In the genomic region with DNA sequence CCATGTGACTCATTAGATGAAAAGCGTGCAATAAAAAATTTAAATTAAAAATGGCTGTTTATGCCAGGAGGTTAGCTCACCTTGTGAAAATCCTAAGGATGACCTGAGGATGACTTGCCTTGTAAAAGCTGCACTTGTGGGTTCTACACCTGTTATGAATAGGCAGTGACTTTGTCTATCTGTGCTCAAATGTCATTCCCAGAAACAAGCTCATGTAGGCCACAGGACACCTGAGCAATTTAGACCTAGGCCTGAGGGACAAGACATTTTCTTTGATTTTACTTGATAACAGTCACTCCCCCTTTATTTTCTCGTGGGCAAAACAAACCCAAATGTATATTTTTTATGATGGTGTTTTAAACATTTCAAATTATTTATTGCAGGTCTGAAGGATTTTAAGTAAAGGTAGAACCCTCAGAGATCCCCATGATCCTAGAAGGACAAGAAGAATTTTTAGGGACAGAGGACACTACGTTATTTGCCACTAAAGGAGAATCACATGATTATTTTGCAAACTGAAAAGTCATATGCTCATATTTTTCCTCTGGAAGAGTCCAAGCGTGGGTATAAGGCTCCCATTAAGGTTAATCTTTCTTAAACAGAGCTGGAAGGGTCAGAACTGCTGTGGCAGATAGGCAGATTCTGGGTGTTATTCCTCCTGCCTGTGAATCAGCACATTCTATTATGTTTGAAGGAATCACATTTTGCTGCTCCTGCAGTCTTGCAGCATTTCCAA, we compare ENCODE assay signal across 1 cellular context.
A peak's percentile ranks its signal among the peaks of the same experiment; 100 is the strongest.
TF ChIP-seq lines count a peak whose summit lies in the region.

No MANE protein-coding gene starts in this region.

TF ChIP-seq in K562, 482 proteins besides CTCF, POLR2A, EP300 and RAD21 (continued from another document and continues in another):
- TF ChIP-seq CUX1 (CRISPR knock-in tag; IDR thresholded peaks at IDR 0.05) (no peak), HINFP (tag; conservative IDR thresholded peaks at IDR 0.05; ENCODE audit: low read depth) (0 out of 2 replicates have a peak, but pooled peaks have one; percentile 33), STAT6 (CRISPR knock-in tag; IDR thresholded peaks at IDR 0.05) (no peak), EZH2 (IDR thresholded peaks at IDR 0.05; ENCODE audit: borderline replicate concordance, low read depth, low read length) (no peak), RBBP5 (IDR thresholded peaks at IDR 0.05; ENCODE audit: borderline replicate concordance, insufficient read depth, low read length, poor library complexity, severe bottlenecking) (peak; percentile 81), SREBF1 (IDR thresholded peaks at IDR 0.05; ENCODE audit: borderline replicate concordance, low read depth, low read length) (no peak), CC2D1A (IDR thresholded peaks at IDR 0.05) (peak; percentile 93; the same call in 1 of the 2 replicates), ZNF282 (CRISPR knock-in tag; IDR thresholded peaks at IDR 0.05) (no peak), ZNF274 (IDR thresholded peaks at IDR 0.05; ENCODE audit: borderline replicate concordance, low read depth, low read length) (no peak), PHF20 (IDR thresholded peaks at IDR 0.05; ENCODE audit: partially characterized antibody) (no peak), NR2F6 (CRISPR knock-in tag; IDR thresholded peaks at IDR 0.05) (no peak), ZNF174 (CRISPR knock-in tag; IDR thresholded peaks at IDR 0.05) (no peak), TAF7 (tag; IDR thresholded peaks at IDR 0.05) (no peak), MEF2D (tag; conservative IDR thresholded peaks at IDR 0.05; ENCODE audit: low read depth) (no peak), ZNF436 (CRISPR knock-in tag; IDR thresholded peaks at IDR 0.05) (no peak), HSF4 (CRISPR knock-in tag; IDR thresholded peaks at IDR 0.05; ENCODE audit: borderline replicate concordance) (no peak; the same call in 1 of the 2 replicates), NONO (IDR thresholded peaks at IDR 0.05; ENCODE audit: low read depth in 2 of 2, low read length in 1 of 2) (0 out of 4 replicates have a peak, but pooled peaks of 1 of the 2 experiments have one; percentile 13), FOXP1 (CRISPR knock-in tag; IDR thresholded peaks at IDR 0.05) (no peak), ARID4B (CRISPR knock-in tag; IDR thresholded peaks at IDR 0.05) (no peak)
- TF ChIP-seq, protein P1, sequence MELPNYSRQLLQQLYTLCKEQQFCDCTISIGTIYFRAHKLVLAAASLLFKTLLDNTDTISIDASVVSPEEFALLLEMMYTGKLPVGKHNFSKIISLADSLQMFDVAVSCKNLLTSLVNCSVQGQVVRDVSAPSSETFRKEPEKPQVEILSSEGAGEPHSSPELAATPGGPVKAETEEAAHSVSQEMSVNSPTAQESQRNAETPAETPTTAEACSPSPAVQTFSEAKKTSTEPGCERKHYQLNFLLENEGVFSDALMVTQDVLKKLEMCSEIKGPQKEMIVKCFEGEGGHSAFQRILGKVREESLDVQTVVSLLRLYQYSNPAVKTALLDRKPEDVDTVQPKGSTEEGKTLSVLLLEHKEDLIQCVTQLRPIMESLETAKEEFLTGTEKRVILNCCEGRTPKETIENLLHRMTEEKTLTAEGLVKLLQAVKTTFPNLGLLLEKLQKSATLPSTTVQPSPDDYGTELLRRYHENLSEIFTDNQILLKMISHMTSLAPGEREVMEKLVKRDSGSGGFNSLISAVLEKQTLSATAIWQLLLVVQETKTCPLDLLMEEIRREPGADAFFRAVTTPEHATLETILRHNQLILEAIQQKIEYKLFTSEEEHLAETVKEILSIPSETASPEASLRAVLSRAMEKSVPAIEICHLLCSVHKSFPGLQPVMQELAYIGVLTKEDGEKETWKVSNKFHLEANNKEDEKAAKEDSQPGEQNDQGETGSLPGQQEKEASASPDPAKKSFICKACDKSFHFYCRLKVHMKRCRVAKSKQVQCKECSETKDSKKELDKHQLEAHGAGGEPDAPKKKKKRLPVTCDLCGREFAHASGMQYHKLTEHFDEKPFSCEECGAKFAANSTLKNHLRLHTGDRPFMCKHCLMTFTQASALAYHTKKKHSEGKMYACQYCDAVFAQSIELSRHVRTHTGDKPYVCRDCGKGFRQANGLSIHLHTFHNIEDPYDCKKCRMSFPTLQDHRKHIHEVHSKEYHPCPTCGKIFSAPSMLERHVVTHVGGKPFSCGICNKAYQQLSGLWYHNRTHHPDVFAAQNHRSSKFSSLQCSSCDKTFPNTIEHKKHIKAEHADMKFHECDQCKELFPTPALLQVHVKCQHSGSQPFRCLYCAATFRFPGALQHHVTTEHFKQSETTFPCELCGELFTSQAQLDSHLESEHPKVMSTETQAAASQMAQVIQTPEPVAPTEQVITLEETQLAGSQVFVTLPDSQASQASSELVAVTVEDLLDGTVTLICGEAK (IDR thresholded peaks at IDR 0.05), result no peak
- TF ChIP-seq, protein P1 (CRISPR knock-in tag; IDR thresholded peaks at IDR 0.05), result no peak
- TF ChIP-seq, protein P2, sequence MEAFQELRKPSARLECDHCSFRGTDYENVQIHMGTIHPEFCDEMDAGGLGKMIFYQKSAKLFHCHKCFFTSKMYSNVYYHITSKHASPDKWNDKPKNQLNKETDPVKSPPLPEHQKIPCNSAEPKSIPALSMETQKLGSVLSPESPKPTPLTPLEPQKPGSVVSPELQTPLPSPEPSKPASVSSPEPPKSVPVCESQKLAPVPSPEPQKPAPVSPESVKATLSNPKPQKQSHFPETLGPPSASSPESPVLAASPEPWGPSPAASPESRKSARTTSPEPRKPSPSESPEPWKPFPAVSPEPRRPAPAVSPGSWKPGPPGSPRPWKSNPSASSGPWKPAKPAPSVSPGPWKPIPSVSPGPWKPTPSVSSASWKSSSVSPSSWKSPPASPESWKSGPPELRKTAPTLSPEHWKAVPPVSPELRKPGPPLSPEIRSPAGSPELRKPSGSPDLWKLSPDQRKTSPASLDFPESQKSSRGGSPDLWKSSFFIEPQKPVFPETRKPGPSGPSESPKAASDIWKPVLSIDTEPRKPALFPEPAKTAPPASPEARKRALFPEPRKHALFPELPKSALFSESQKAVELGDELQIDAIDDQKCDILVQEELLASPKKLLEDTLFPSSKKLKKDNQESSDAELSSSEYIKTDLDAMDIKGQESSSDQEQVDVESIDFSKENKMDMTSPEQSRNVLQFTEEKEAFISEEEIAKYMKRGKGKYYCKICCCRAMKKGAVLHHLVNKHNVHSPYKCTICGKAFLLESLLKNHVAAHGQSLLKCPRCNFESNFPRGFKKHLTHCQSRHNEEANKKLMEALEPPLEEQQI (IDR thresholded peaks at IDR 0.05), result peak; percentile 89
